34 cellular contexts compared by ENCODE assay signal in genomic region chr4:122252584-122252983, GRCh38.
"Had no signal": no experiment of that assay in that cellular context is flagged by ENCODE, and none has a peak within 500 bp of the region (broad histone marks: within the 10 kb centered on the region; RNA-seq: fewer than 3 reads in every experiment).

No MANE protein-coding gene starts in this region.

- DNase-seq: activated CD4-positive, alpha-beta T cell treated with anti-CD3 and anti-CD28 coated beads for 36 hours; activated CD4-positive, alpha-beta T cell treated with anti-CD3 and anti-CD28 coated beads, Interleukin-2, amount 10 ng/mL, durations not matched to agents 7 days and 5 days; activated CD4-positive, alpha-beta T cell treated with anti-CD3 and anti-CD28 coated beads, Interleukin-2, amount 50 U/mL, for 48 hours; activated CD8-positive, alpha-beta T cell treated with anti-CD3 and anti-CD28 coated beads, Interleukin-2, amount 10 ng/mL, durations not matched to agents 7 days and 5 days; activated effector memory CD4-positive, alpha-beta T cell treated with anti-CD3 and anti-CD28 coated beads, Interleukin-2, amount 50 U/mL, for 16 hours; activated naive CD4-positive, alpha-beta T cell; activated T-cell treated with anti-CD3 and anti-CD28 coated beads, Interleukin-2, amount 50 U/mL, for 48 hours; adrenal gland; body of pancreas; Karpas-422; KBM-7; MG63; NCI-H1092; NCI-H1436 treated with DMSO at 0.1 percent for 48 hours; NCI-H187; NCI-H2029 treated with DMSO at 0.1 percent for 48 hours; NCI-H2107; NCI-H2171; NCI-H510A; NCI-H526; NCI-H748 treated with DMSO at 0.1 percent for 48 hours; NK-92 treated with Interleukin-12 subunit alpha and Interleukin-12 subunit beta, amount 100 ng/mL, for 24 hours; PC-3; Peyer's patch; RPMI8226; SHP77 treated with DMSO at 0.1 percent for 48 hours; SK-N-SH had no signal

- H3K4me2 ChIP-seq: SK-N-SH had no signal

- H3K4me1 ChIP-seq: adrenal gland, body of pancreas, breast epithelium, Peyer's patch, SJSA1 had no signal

- H3K9ac ChIP-seq: SK-N-SH had no signal

- H3K4me1 Mint-ChIP-seq: activated CD4-positive, alpha-beta T cell treated with anti-CD3 and anti-CD28 coated beads for 36 hours; activated CD4-positive, alpha-beta T cell treated with anti-CD3 and anti-CD28 coated beads, Interleukin-2, amount 10 ng/mL, durations not matched to agents 7 days and 5 days; activated naive CD4-positive, alpha-beta T cell treated with anti-CD3 and anti-CD28 coated beads, Interleukin-2, amount 50 U/mL, for 24 hours; WTC11 had no signal

- H3K36me3 ChIP-seq: breast epithelium had no signal

- H3K27ac Mint-ChIP-seq: activated CD4-positive, alpha-beta T cell treated with anti-CD3 and anti-CD28 coated beads for 36 hours; activated CD8-positive, alpha-beta T cell treated with anti-CD3 and anti-CD28 coated beads, Interleukin-2, amount 10 ng/mL, durations not matched to agents 7 days and 5 days; activated naive CD4-positive, alpha-beta T cell treated with anti-CD3 and anti-CD28 coated beads, Interleukin-2, amount 50 U/mL, for 24 hours; T-helper 1 cell treated with Interleukin-12 subunit alpha and Interleukin-12 subunit beta and Interleukin-4 antibody, amounts not matched to agents 30 μg/mL and 1 μg/mL, for 36 hours; T-helper 2 cell treated with Interferon-gamma antibody and Interleukin-4, amounts not matched to agents 5 μg/mL and 100 μg/mL, for 36 hours; WTC11 had no signal

- H3K9me3 Mint-ChIP-seq: activated CD4-positive, alpha-beta T cell treated with anti-CD3 and anti-CD28 coated beads, Interleukin-2, amount 10 ng/mL, durations not matched to agents 7 days and 5 days; activated naive CD4-positive, alpha-beta T cell treated with anti-CD3 and anti-CD28 coated beads, Interleukin-2, amount 50 U/mL, for 24 hours; T-helper 1 cell treated with Interleukin-12 subunit alpha and Interleukin-12 subunit beta and Interleukin-4 antibody, amounts not matched to agents 30 μg/mL and 1 μg/mL, for 36 hours; T-helper 2 cell treated with Interferon-gamma antibody and Interleukin-4, amounts not matched to agents 5 μg/mL and 100 μg/mL, for 36 hours; WTC11 had no signal

- H3K9me3 ChIP-seq: body of pancreas, breast epithelium, MG63, Peyer's patch, SJSA1, SK-N-SH had no signal

- H3K4me3 ChIP-seq: adrenal gland, body of pancreas, breast epithelium, MG63, Peyer's patch, SJSA1 had no signal

- H3K27me3 Mint-ChIP-seq: activated CD4-positive, alpha-beta T cell treated with anti-CD3 and anti-CD28 coated beads for 36 hours; activated CD4-positive, alpha-beta T cell treated with anti-CD3 and anti-CD28 coated beads, Interleukin-2, amount 10 ng/mL, durations not matched to agents 7 days and 5 days; activated naive CD4-positive, alpha-beta T cell treated with anti-CD3 and anti-CD28 coated beads, Interleukin-2, amount 50 U/mL, for 24 hours had no signal

- H3K27ac ChIP-seq: adrenal gland, body of pancreas, breast epithelium, Peyer's patch, SJSA1 had no signal

- H3K27me3 ChIP-seq: adrenal gland, body of pancreas, breast epithelium, MG63, Peyer's patch, SJSA1 had no signal

- ATAC-seq: activated CD4-positive, alpha-beta T cell treated with anti-CD3 and anti-CD28 coated beads for 36 hours; activated CD4-positive, CD25-positive, alpha-beta regulatory T cell treated with anti-CD3 and anti-CD28 coated beads, Interleukin-2, amount 50 U/mL, for 24 hours; activated CD8-positive, alpha-beta T cell treated with anti-CD3 and anti-CD28 coated beads, Interleukin-2, amount 10 ng/mL, durations not matched to agents 7 days and 5 days; body of pancreas; PC-3; WTC11 had no signal

- H3K4me3 Mint-ChIP-seq: activated CD4-positive, alpha-beta T cell treated with anti-CD3 and anti-CD28 coated beads for 36 hours; activated CD4-positive, alpha-beta T cell treated with anti-CD3 and anti-CD28 coated beads, Interleukin-2, amount 10 ng/mL, durations not matched to agents 7 days and 5 days; activated CD8-positive, alpha-beta T cell treated with anti-CD3 and anti-CD28 coated beads, Interleukin-2, amount 10 ng/mL, durations not matched to agents 7 days and 5 days; activated naive CD4-positive, alpha-beta T cell treated with anti-CD3 and anti-CD28 coated beads, Interleukin-2, amount 50 U/mL, for 24 hours; T-helper 1 cell treated with Interleukin-12 subunit alpha and Interleukin-12 subunit beta and Interleukin-4 antibody, amounts not matched to agents 30 μg/mL and 1 μg/mL, for 36 hours; T-helper 2 cell treated with Interferon-gamma antibody and Interleukin-4, amounts not matched to agents 5 μg/mL and 100 μg/mL, for 36 hours; WTC11 had no signal
